Comparison of ENCODE assay signal across 10 cellular contexts in genomic region chr5:169647566-169647965, GRCh38. TPM values are rescaled to one million over a fixed set of nuclear protein-coding genes. Genes with fewer than 3 reads are reported as not detected.
A peak's percentile ranks its signal among the peaks of the same experiment; 100 is the strongest.
DNase-seq lines count a peak whose midpoint lies in the region; ATAC-seq and TF ChIP-seq lines count a peak whose summit lies in the region.
"Had no signal": no experiment of that assay in that cellular context is flagged by ENCODE, and none has a peak within 500 bp of the region (broad histone marks: within the 10 kb centered on the region; RNA-seq: fewer than 3 reads in every experiment).

No MANE protein-coding gene starts in this region.

- H3K4me3 ChIP-seq in GM23248 (no peak overlapping the region), body of pancreas (no peak overlapping the region), mammary epithelial cell (replicated peaks in 1 of 3; ENCODE audit: insufficient read depth in 1 of 3, low read depth in 2 of 3, low read length in 3 of 3) (no peak overlapping the region)
- H3K4me3 ChIP-seq: cardiac muscle cell had no signal

- ATAC-seq in GM18505 (IDR thresholded peaks at IDR 0.05; ENCODE audit: unreplicated experiment) (peak; percentile 41), body of pancreas (no peak)

- CTCF ChIA-PET in mammary epithelial cell (lab: Charles Lee; ENCODE audit: low non-redundant PET) = no interaction called here

- intact Hi-C loops in body of pancreas (cut with DNase I) (no loop called here), mammary epithelial cell (cut with micrococcal nuclease) (no loop called here)

- peak overlapping the region; percentile 32; the same call in 1 of the 2 replicates for H2AFZ ChIP-seq in GM23248
- no peak overlapping the region for H2AFZ ChIP-seq in mammary epithelial cell (ENCODE audit: low read depth, low read length)

- in situ Hi-C loops in GM23248 (cut with MboI) = no loop called here
- in situ Hi-C loops in mammary epithelial cell (cut with MboI; ENCODE audit: low sequenced_read_pairs in 2 of 2) = no loop called here

- TF ChIP-seq CTCF in body of pancreas (IDR thresholded peaks at IDR 0.05) = no peak
- no peak for TF ChIP-seq CTCF in mammary epithelial cell (conservative IDR thresholded peaks at IDR 0.05 in 1 of 2, IDR thresholded peaks at IDR 0.05 in 1 of 2; ENCODE audit: extremely low read depth in 1 of 2, insufficient read depth in 1 of 2, low read depth in 1 of 2, low read length in 2 of 2)

- peaks cover 38% of the 10 kb centered on the region for H3K4me1 ChIP-seq in GM23248 (ENCODE audit: insufficient read depth)
- H3K4me1 ChIP-seq in body of pancreas = no peaks in the 10 kb centered on the region
- peaks cover 18% of the 10 kb centered on the region for H3K4me1 ChIP-seq in mammary epithelial cell (ENCODE audit: insufficient read depth, low read length)

- H4K20me1 ChIP-seq in GM23248 (ENCODE audit: insufficient read depth) = no peaks in the 10 kb centered on the region
- H4K20me1 ChIP-seq in mammary epithelial cell (ENCODE audit: insufficient read depth, low read length) = no peaks in the 10 kb centered on the region

- 8 to 41% methylated on average over 1 of the region's 1 CpG for WGBS in GM23248 (ENCODE audit: low coverage in 1 of 2, low lambda C conversion rate in 2 of 2, missing lambda C conversion rate in 2 of 2), 2 experiments
- WGBS in body of pancreas, 2 donors = 4 to 5% methylated on average over 1 of the region's 1 CpG
- 53% methylated on average over 1 of the region's 1 CpG for WGBS in mammary epithelial cell (ENCODE audit: low coverage, missing lambda C conversion rate)

- H3K36me3 ChIP-seq in GM23248 (ENCODE audit: low read depth) (no peaks in the 10 kb centered on the region), body of pancreas (replicated peaks in 1 of 2; ENCODE audit: insufficient read depth in 1 of 2, low read depth in 2 of 2) (no peaks in the 10 kb centered on the region), mammary epithelial cell (ENCODE audit: insufficient read depth, low read length) (no peaks in the 10 kb centered on the region)
- H3K36me3 ChIP-seq: cardiac muscle cell had no signal

- H3K27ac ChIP-seq in GM23248 = peak overlapping the region; percentile 81
- no peak overlapping the region for H3K27ac ChIP-seq in body of pancreas
- no peak overlapping the region for H3K27ac ChIP-seq in mammary epithelial cell (ENCODE audit: insufficient read depth, low read depth, low read length)
- H3K27ac ChIP-seq: cardiac muscle cell had no signal

- dilution Hi-C loops in mammary epithelial cell (cut with HindIII; ENCODE audit: low sequenced_read_pairs) = no loop called here

- DNase-seq in GM23248 (no peak), MV-4-11 (lab: John Stamatoyannopoulos, UW) (peak; percentile 85), medulla oblongata (ENCODE audit: extremely low spot score) (peak; percentile 58), NCI-H748 treated with DMSO at 0.1 percent for 48 hours (lab: John Stamatoyannopoulos, UW) (no peak), body of pancreas (no peak), mammary epithelial cell (no peak)
- no peak for DNase-seq in activated CD8-positive, alpha-beta memory T cell treated with anti-CD3 and anti-CD28 coated beads, Interleukin-2, amount 50 U/mL, for 48 hours
- DNase-seq: left cardiac atrium had no signal

- H3K4me2 ChIP-seq in GM23248 (ENCODE audit: unreplicated experiment) = no peak overlapping the region
- no peak overlapping the region for H3K4me2 ChIP-seq in mammary epithelial cell (ENCODE audit: insufficient read depth, low read depth, low read length)

- peaks cover 33% of the 10 kb centered on the region for H3F3A ChIP-seq in GM23248 (ENCODE audit: insufficient read depth)

- no peak overlapping the region for H3K9ac ChIP-seq in GM23248
- no peak overlapping the region for H3K9ac ChIP-seq in mammary epithelial cell (ENCODE audit: insufficient read depth, low read length)

- no peak for TF ChIP-seq POLR2A in GM18505 (IDR thresholded peaks at IDR 0.05; ENCODE audit: borderline replicate concordance, extremely low read depth, insufficient read depth, insufficient read length)
- TF ChIP-seq POLR2A in body of pancreas (IDR thresholded peaks at IDR 0.05) = no peak

- no TSS peak for BruUV-seq in mammary epithelial cell (replicated peaks; lab: Mats Ljungman, UMichigan)

- no peaks in the 10 kb centered on the region for H3K9me3 ChIP-seq in GM23248 (ENCODE audit: low read depth)
- no peaks in the 10 kb centered on the region for H3K9me3 ChIP-seq in body of pancreas
- no peaks in the 10 kb centered on the region for H3K9me3 ChIP-seq in mammary epithelial cell (replicated peaks; ENCODE audit: insufficient read depth, low read length)

- no peaks in the 10 kb centered on the region for H3K9me2 ChIP-seq in GM23248 (ENCODE audit: insufficient read depth)

- H3K27me3 ChIP-seq in GM23248 (replicated peaks; ENCODE audit: insufficient read depth) = no peaks in the 10 kb centered on the region
- H3K27me3 ChIP-seq in body of pancreas = no peaks in the 10 kb centered on the region
- H3K27me3 ChIP-seq in mammary epithelial cell (ENCODE audit: insufficient read depth, low read length) = no peaks in the 10 kb centered on the region
- H3K27me3 ChIP-seq: cardiac muscle cell had no signal

- H3K79me2 ChIP-seq in GM23248 (ENCODE audit: insufficient read depth) (no peaks in the 10 kb centered on the region), mammary epithelial cell (ENCODE audit: insufficient read depth, low read length) (no peaks in the 10 kb centered on the region)

RNA-seq across cellular contexts. Expression of gene DOCK2, which starts 10.5 kb away (rescaled TPM):
- total RNA-seq in GM23248 (2014; rRNA removed; shearing (Covaris generic)) = 10.4 and 12.1 TPM in 2 replicates
- polyA plus RNA-seq in GM23248 (2016; fragmentation: Nextera tagmentation; extraction: Ambion mirVana) (5.4 and 6.5 TPM in 2 replicates), mammary epithelial cell (0.29 TPM)
- total RNA-seq in body of pancreas (1 to 10 TPM; 3.1 to 7.6 TPM), mammary epithelial cell (under 1 TPM; 0.17 to 0.78 TPM)
- polyA minus RNA-seq in mammary epithelial cell = not detected

Comparison
In these comparisons a context has a peak if more than half of its experiments do, and no peak if none do; other contexts are left out.
1. DNase-seq: peak in MV-4-11 (single experiment) and medulla oblongata (single experiment); none in GM23248 (single experiment), NCI-H748 treated with DMSO at 0.1 percent for 48 hours (single experiment), activated CD8-positive, alpha-beta memory T cell treated with anti-CD3 and anti-CD28 coated beads, Interleukin-2, amount 50 U/mL, for 48 hours (single experiment), body of pancreas (0 of 4) and mammary epithelial cell (single experiment).